ENCODE assay signal across 1 cellular context in the genomic region with DNA sequence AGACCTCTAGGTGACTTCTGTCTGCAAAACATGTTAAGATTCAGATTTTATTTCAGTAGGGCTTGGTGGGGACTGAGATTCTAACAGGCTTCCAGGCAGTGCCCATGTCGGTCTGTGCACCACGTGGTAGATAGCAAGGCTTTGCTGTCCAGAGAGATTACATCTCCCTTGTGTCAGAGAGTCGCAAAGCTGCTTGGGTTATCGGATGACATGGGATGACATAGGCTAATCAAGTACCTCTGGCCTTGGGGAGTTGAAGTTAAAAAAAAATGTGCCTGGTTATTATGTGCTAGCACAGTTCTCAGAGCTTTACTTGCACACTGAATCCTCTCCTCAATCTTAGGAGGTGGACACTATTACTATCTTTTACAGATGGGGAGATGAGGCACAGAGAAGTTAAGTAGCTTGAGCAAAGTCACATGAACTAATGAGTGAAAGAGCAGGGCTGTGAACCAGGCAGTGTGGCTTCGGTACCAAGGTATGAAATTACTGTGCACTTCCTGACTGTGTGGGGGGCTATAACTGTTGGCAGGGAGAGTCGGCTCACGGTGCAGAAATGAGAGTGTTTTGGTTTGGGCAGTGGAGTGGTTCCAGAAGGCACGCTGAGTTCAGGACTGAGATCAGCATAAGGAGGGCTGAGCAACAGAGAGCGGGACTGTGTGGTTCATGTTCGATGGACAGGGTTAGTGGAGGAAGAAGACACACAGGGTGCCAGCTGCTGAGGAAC.
TF ChIP-seq lines count a peak whose summit lies in the region.

No MANE protein-coding gene starts in this region.

TF ChIP-seq in HepG2, 621 proteins besides CTCF, POLR2A, EP300 and RAD21:
- TF ChIP-seq, protein P1, sequence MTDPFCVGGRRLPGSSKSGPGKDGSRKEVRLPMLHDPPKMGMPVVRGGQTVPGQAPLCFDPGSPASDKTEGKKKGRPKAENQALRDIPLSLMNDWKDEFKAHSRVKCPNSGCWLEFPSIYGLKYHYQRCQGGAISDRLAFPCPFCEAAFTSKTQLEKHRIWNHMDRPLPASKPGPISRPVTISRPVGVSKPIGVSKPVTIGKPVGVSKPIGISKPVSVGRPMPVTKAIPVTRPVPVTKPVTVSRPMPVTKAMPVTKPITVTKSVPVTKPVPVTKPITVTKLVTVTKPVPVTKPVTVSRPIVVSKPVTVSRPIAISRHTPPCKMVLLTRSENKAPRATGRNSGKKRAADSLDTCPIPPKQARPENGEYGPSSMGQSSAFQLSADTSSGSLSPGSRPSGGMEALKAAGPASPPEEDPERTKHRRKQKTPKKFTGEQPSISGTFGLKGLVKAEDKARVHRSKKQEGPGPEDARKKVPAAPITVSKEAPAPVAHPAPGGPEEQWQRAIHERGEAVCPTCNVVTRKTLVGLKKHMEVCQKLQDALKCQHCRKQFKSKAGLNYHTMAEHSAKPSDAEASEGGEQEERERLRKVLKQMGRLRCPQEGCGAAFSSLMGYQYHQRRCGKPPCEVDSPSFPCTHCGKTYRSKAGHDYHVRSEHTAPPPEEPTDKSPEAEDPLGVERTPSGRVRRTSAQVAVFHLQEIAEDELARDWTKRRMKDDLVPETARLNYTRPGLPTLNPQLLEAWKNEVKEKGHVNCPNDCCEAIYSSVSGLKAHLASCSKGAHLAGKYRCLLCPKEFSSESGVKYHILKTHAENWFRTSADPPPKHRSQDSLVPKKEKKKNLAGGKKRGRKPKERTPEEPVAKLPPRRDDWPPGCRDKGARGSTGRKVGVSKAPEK (CRISPR knock-in tag; IDR thresholded peaks at IDR 0.05; ENCODE audit: borderline replicate concordance): 0 out of 2 replicates have a peak, but pooled peaks have one; percentile 43
- TF ChIP-seq, protein P2, sequence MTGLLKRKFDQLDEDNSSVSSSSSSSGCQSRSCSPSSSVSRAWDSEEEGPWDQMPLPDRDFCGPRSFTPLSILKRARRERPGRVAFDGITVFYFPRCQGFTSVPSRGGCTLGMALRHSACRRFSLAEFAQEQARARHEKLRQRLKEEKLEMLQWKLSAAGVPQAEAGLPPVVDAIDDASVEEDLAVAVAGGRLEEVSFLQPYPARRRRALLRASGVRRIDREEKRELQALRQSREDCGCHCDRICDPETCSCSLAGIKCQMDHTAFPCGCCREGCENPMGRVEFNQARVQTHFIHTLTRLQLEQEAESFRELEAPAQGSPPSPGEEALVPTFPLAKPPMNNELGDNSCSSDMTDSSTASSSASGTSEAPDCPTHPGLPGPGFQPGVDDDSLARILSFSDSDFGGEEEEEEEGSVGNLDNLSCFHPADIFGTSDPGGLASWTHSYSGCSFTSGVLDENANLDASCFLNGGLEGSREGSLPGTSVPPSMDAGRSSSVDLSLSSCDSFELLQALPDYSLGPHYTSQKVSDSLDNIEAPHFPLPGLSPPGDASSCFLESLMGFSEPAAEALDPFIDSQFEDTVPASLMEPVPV (CRISPR knock-in tag; IDR thresholded peaks at IDR 0.05): no peak
- TF ChIP-seq ZNF543 (CRISPR knock-in tag; IDR thresholded peaks at IDR 0.05) (no peak), KLF15 (CRISPR knock-in tag; IDR thresholded peaks at IDR 0.05; ENCODE audit: borderline replicate concordance) (no peak), ZNF335 (CRISPR knock-in tag; IDR thresholded peaks at IDR 0.05) (no peak), TARDBP (CRISPR knock-in tag; IDR thresholded peaks at IDR 0.05) (no peak), ZNF713 (CRISPR knock-in tag; IDR thresholded peaks at IDR 0.05) (no peak), ZNF552 (CRISPR knock-in tag; IDR thresholded peaks at IDR 0.05; ENCODE audit: borderline replicate concordance) (no peak), HOXA7 (CRISPR knock-in tag; IDR thresholded peaks at IDR 0.05) (no peak)
TF ChIP-seq in HepG2: peak in this region for 1.
